ENCODE assay signal across 8 cellular contexts in genomic region chr11:117231637-117232021, GRCh38. TPM values are rescaled to one million over a fixed set of nuclear protein-coding genes. Genes with fewer than 3 reads are reported as not detected.
DNase-seq lines count a peak whose midpoint lies in the region; ATAC-seq, FAIRE-seq and TF ChIP-seq lines count a peak whose summit lies in the region.

No MANE protein-coding gene starts in this region.

- H3K9me3 ChIP-seq in AG04450 (ENCODE audit: control insufficient read depth, insufficient read depth, low read length) (peaks cover 3% of the 10 kb centered on the region; the same call in 1 of the 2 replicates), HUES64 (ENCODE audit: insufficient read depth, low read depth, low read length) (no peaks in the 10 kb centered on the region), mucosa of stomach (ENCODE audit: control insufficient read depth, low read length) (no peaks in the 10 kb centered on the region)

- H3K4me1 ChIP-seq in HUES64 (ENCODE audit: insufficient read depth, low read length), result peaks cover 16% of the 10 kb centered on the region
- H3K4me1 ChIP-seq in mucosa of stomach (ENCODE audit: control insufficient read depth, insufficient read depth, low read length), result peaks cover 27% of the 10 kb centered on the region

- H3K27ac ChIP-seq in AG04450 (ENCODE audit: low read depth, low read length), result peak overlapping the region; percentile 39
- peak overlapping the region; percentile 31; the same call in 1 of the 2 replicates for H3K27ac ChIP-seq in HUES64 (ENCODE audit: low read depth, low read length)

- peaks cover 42% of the 10 kb centered on the region for H3K36me3 ChIP-seq in HUES64 (ENCODE audit: insufficient read depth, low read length)
- H3K36me3 ChIP-seq in bronchial epithelial cell (ENCODE audit: control insufficient read depth, insufficient read depth, low read length), result peaks cover 15% of the 10 kb centered on the region
- peaks cover 26% of the 10 kb centered on the region for H3K36me3 ChIP-seq in mucosa of stomach (ENCODE audit: control insufficient read depth, insufficient read depth, low read length)

- CTCF ChIA-PET in AG04450 (lab: Charles Lee), result interaction anchor here (0.6 to 2.5 kb wide), 12 partner anchors 10 to 442 kb away, joined by 3 to 16 read pairs (median 4); partner anchors contain the start of gene APOA5

- WGBS in HUES64, result under 1% methylated on average over 13 of the region's 13 CpGs

- H3K27me3 ChIP-seq in AG04450 (ENCODE audit: control insufficient read depth, insufficient read depth, low read length) (no peaks in the 10 kb centered on the region), HUES64 (ENCODE audit: insufficient read depth, low read length) (no peaks in the 10 kb centered on the region), bronchial epithelial cell (ENCODE audit: control insufficient read depth, insufficient read depth, low read length) (no peaks in the 10 kb centered on the region), mucosa of stomach (ENCODE audit: control insufficient read depth, insufficient read depth, low read length) (no peaks in the 10 kb centered on the region)

- H3K4me3 ChIP-seq in AG04450 (ENCODE audit: low read depth, low read length) (peak overlapping the region; percentile 96), HUES64 (ENCODE audit: low read length) (peak overlapping the region; percentile 99), bronchial epithelial cell (ENCODE audit: low read depth, low read length) (peak overlapping the region; percentile 50), mucosa of stomach (ENCODE audit: low read length) (peak overlapping the region; percentile 86)

- POLR2A ChIA-PET in AG04450 (lab: Yijun Ruan, JAX), result interaction anchor here (0.5 to 1.3 kb wide), 6 partner anchors 9 to 448 kb away, joined by 3 to 11 read pairs (median 4); partner anchors contain the start of gene SIDT2

- FAIRE-seq in bronchial epithelial cell (lab: Jason Lieb, UNC), result no peak

- H3K9ac ChIP-seq in HUES64 (ENCODE audit: low read depth, low read length) (peak overlapping the region; percentile 81), mucosa of stomach (ENCODE audit: low read length) (peak overlapping the region; percentile 99)

- TF ChIP-seq CTCF in AG04450 (IDR thresholded peaks at IDR 0.05; ENCODE audit: low read depth, low read length), result no peak
- no peak for TF ChIP-seq CTCF in bronchial epithelial cell (IDR thresholded peaks at IDR 0.05; ENCODE audit: insufficient read depth, low read length, severe bottlenecking)
- TF ChIP-seq CTCF in GM20000 (IDR thresholded peaks at IDR 0.05; ENCODE audit: extremely low read depth, missing control alignments), result no peak

- DNase-seq in AG04450 (ENCODE audit: low read depth, low spot score), result no peak
- no peak for DNase-seq in bronchial epithelial cell (ENCODE audit: low read depth)
- DNase-seq in NCI-H2171 treated with DMSO at 0.1 percent for 48 hours (lab: John Stamatoyannopoulos, UW), result no peak
- no peak for DNase-seq in NCI-H2107 (lab: John Stamatoyannopoulos, UW)
- no peak for DNase-seq in GM20000 (ENCODE audit: low spot score)

- no peak for ATAC-seq in HG03097 (IDR thresholded peaks at IDR 0.05; ENCODE audit: low FRiP score, unreplicated experiment)

RNA-seq across cellular contexts. Expression of gene PCSK7, which starts 0.2 kb away (rescaled TPM):
- 23.5 and 26.9 TPM in 2 replicates for polyA plus RNA-seq in AG04450 (2011; rRNA removed)
- 35.1 and 40.0 TPM in 2 replicates for polyA minus RNA-seq in AG04450 (2011; rRNA and poly(A)+ RNA removed)
- polyA plus RNA-seq in HUES64 (2013, experiment 1 of 2), result 18.9 TPM
- 18.6 TPM for polyA plus RNA-seq in HUES64 (2013, experiment 2 of 2)
- total RNA-seq in bronchial epithelial cell, result 27.9 and 40.3 TPM in 2 replicates

RNA-seq across cellular contexts. Expression of gene RNF214, which starts 0.8 kb away (rescaled TPM):
- 15.1 and 15.2 TPM in 2 replicates for polyA plus RNA-seq in AG04450 (2011; rRNA removed)
- polyA minus RNA-seq in AG04450 (2011; rRNA and poly(A)+ RNA removed), result 42.4 and 52.5 TPM in 2 replicates
- polyA plus RNA-seq in HUES64 (2013, experiment 1 of 2), result 27.3 TPM
- 22.9 TPM for polyA plus RNA-seq in HUES64 (2013, experiment 2 of 2)
- total RNA-seq in bronchial epithelial cell, result 5.8 and 7.6 TPM in 2 replicates

RNA-seq across cellular contexts. Expression of gene TAGLN, which starts 32.5 kb away (rescaled TPM):
- 3,100 and 3,444 TPM in 2 replicates for polyA plus RNA-seq in AG04450 (2011; rRNA removed)
- 838 and 956 TPM in 2 replicates for polyA minus RNA-seq in AG04450 (2011; rRNA and poly(A)+ RNA removed)
- 181 TPM for polyA plus RNA-seq in HUES64 (2013, experiment 1 of 2)
- polyA plus RNA-seq in HUES64 (2013, experiment 2 of 2), result 168 TPM
- 12.4 and 91.5 TPM in 2 replicates for total RNA-seq in bronchial epithelial cell

RNA-seq across cellular contexts. Expression of gene SIDT2, which starts 53.1 kb away (rescaled TPM):
- 32.5 and 45.0 TPM in 2 replicates for polyA plus RNA-seq in AG04450 (2011; rRNA removed)
- 59.4 and 84.3 TPM in 2 replicates for polyA minus RNA-seq in AG04450 (2011; rRNA and poly(A)+ RNA removed)
- 8.8 TPM for polyA plus RNA-seq in HUES64 (2013, experiment 1 of 2)
- 10.9 TPM for polyA plus RNA-seq in HUES64 (2013, experiment 2 of 2)
- 3.2 and 8.1 TPM in 2 replicates for total RNA-seq in bronchial epithelial cell

RNA-seq across cellular contexts. Expression of gene BACE1-AS, which starts 59.5 kb away (rescaled TPM):
- polyA plus RNA-seq in AG04450 (2011; rRNA removed), result 5.4 and 6.3 TPM in 2 replicates
- polyA minus RNA-seq in AG04450 (2011; rRNA and poly(A)+ RNA removed), result 10.5 and 13.8 TPM in 2 replicates
- polyA plus RNA-seq in HUES64 (2013, experiment 1 of 2), result 5.7 TPM
- 5.5 TPM for polyA plus RNA-seq in HUES64 (2013, experiment 2 of 2)
- total RNA-seq in bronchial epithelial cell, result 1.1 and 1.5 TPM in 2 replicates
